In the genomic region with DNA sequence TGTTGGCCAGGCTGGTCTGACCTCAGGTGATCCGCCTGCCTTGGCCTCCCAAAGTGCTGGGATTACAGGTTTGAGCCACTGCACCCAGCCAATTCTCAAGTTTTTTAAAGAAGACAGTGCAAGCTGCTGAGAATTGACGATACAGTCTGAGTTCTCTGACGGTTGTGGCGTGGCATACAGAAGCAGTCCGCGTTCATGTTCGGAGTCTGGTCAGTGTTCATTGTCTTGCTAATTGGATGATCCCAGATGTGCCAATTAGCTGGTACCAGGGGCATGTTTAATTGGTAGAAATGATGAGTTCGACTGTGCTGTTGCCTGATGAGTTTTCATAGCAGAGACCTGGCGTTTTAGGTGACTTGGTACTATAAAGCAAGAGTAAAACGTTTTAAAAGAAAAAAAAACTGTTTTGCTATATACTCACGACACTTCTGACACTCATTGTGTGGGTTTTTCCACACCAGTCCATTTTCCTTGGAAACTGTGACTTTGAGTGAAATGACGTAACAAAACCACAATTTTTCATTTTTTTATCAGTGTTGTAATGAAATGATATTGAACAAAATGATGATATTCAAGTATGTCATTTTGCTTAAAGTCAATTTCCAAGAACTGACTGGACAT, we compare ENCODE assay signal across 3 cellular contexts.
A peak's percentile ranks its signal among the peaks of the same experiment; 100 is the strongest.
TF ChIP-seq lines count a peak whose summit lies in the region.

No MANE protein-coding gene starts in this region.

TF ChIP-seq in SK-N-SH, 30 proteins besides CTCF, POLR2A, EP300 and RAD21:
- TF ChIP-seq NRF1 (IDR thresholded peaks at IDR 0.05; ENCODE audit: low read depth, low read length) (no peak), GATA2 (CRISPR knock-in tag; IDR thresholded peaks at IDR 0.05) (no peak)

TF ChIP-seq in SK-N-SH treated with all-trans-retinoic acid at 6 μM for 48 hours, 23 proteins besides CTCF, POLR2A, EP300 and RAD21:
- TF ChIP-seq ISL1 (CRISPR knock-in tag; IDR thresholded peaks at IDR 0.05) (no peak), ZFP30 (CRISPR knock-in tag; IDR thresholded peaks at IDR 0.05) (no peak), ZC3H10 (CRISPR knock-in tag; IDR thresholded peaks at IDR 0.05) (no peak), OSR1 (CRISPR knock-in tag; IDR thresholded peaks at IDR 0.05) (no peak), TCF4 (CRISPR knock-in tag; IDR thresholded peaks at IDR 0.05; ENCODE audit: borderline replicate concordance) (no peak), PPARA (CRISPR knock-in tag; IDR thresholded peaks at IDR 0.05; ENCODE audit: borderline replicate concordance) (no peak), BACH2 (CRISPR knock-in tag; IDR thresholded peaks at IDR 0.05; ENCODE audit: borderline replicate concordance) (no peak), RARB (CRISPR knock-in tag; IDR thresholded peaks at IDR 0.05) (no peak), ZNF70 (CRISPR knock-in tag; IDR thresholded peaks at IDR 0.05) (no peak), GLIS3 (CRISPR knock-in tag; IDR thresholded peaks at IDR 0.05) (no peak), CSDC2 (CRISPR knock-in tag; IDR thresholded peaks at IDR 0.05) (no peak), ZFP3 (CRISPR knock-in tag; IDR thresholded peaks at IDR 0.05) (no peak), TOX (CRISPR knock-in tag; IDR thresholded peaks at IDR 0.05; ENCODE audit: borderline replicate concordance) (no peak)
- TF ChIP-seq, protein P1, sequence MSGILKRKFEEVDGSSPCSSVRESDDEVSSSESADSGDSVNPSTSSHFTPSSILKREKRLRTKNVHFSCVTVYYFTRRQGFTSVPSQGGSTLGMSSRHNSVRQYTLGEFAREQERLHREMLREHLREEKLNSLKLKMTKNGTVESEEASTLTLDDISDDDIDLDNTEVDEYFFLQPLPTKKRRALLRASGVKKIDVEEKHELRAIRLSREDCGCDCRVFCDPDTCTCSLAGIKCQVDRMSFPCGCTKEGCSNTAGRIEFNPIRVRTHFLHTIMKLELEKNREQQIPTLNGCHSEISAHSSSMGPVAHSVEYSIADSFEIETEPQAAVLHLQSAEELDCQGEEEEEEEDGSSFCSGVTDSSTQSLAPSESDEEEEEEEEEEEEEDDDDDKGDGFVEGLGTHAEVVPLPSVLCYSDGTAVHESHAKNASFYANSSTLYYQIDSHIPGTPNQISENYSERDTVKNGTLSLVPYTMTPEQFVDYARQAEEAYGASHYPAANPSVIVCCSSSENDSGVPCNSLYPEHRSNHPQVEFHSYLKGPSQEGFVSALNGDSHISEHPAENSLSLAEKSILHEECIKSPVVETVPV (CRISPR knock-in tag; IDR thresholded peaks at IDR 0.05): no peak
- TF ChIP-seq, protein P2, sequence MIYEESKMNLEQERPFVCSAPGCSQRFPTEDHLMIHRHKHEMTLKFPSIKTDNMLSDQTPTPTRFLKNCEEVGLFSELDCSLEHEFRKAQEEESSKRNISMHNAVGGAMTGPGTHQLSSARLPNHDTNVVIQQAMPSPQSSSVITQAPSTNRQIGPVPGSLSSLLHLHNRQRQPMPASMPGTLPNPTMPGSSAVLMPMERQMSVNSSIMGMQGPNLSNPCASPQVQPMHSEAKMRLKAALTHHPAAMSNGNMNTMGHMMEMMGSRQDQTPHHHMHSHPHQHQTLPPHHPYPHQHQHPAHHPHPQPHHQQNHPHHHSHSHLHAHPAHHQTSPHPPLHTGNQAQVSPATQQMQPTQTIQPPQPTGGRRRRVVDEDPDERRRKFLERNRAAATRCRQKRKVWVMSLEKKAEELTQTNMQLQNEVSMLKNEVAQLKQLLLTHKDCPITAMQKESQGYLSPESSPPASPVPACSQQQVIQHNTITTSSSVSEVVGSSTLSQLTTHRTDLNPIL (CRISPR knock-in tag; IDR thresholded peaks at IDR 0.05; ENCODE audit: low read depth): no peak

TF ChIP-seq in HepG2, 621 proteins besides CTCF, POLR2A, EP300 and RAD21:
- TF ChIP-seq CREB1 (IDR thresholded peaks at IDR 0.05) (peak; percentile 69), CREB1 (CRISPR knock-in tag; IDR thresholded peaks at IDR 0.05) (no peak), ATF7 (IDR thresholded peaks at IDR 0.05) (0 out of 2 replicates have a peak, but pooled peaks have one; percentile 47), ATF7 (CRISPR knock-in tag; IDR thresholded peaks at IDR 0.05) (no peak), SKI (IDR thresholded peaks at IDR 0.05; ENCODE audit: partially characterized antibody) (no peak)
- TF ChIP-seq, protein P3, sequence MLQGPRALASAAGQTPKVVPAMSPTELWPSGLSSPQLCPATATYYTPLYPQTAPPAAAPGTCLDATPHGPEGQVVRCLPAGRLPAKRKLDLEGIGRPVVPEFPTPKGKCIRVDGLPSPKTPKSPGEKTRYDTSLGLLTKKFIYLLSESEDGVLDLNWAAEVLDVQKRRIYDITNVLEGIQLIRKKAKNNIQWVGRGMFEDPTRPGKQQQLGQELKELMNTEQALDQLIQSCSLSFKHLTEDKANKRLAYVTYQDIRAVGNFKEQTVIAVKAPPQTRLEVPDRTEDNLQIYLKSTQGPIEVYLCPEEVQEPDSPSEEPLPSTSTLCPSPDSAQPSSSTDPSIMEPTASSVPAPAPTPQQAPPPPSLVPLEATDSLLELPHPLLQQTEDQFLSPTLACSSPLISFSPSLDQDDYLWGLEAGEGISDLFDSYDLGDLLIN (CRISPR knock-in tag; IDR thresholded peaks at IDR 0.05; ENCODE audit: borderline replicate concordance): no peak
- TF ChIP-seq, protein P4, sequence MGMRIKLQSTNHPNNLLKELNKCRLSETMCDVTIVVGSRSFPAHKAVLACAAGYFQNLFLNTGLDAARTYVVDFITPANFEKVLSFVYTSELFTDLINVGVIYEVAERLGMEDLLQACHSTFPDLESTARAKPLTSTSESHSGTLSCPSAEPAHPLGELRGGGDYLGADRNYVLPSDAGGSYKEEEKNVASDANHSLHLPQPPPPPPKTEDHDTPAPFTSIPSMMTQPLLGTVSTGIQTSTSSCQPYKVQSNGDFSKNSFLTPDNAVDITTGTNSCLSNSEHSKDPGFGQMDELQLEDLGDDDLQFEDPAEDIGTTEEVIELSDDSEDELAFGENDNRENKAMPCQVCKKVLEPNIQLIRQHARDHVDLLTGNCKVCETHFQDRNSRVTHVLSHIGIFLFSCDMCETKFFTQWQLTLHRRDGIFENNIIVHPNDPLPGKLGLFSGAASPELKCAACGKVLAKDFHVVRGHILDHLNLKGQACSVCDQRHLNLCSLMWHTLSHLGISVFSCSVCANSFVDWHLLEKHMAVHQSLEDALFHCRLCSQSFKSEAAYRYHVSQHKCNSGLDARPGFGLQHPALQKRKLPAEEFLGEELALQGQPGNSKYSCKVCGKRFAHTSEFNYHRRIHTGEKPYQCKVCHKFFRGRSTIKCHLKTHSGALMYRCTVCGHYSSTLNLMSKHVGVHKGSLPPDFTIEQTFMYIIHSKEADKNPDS (CRISPR knock-in tag; IDR thresholded peaks at IDR 0.05): no peak
